In the genomic region with DNA sequence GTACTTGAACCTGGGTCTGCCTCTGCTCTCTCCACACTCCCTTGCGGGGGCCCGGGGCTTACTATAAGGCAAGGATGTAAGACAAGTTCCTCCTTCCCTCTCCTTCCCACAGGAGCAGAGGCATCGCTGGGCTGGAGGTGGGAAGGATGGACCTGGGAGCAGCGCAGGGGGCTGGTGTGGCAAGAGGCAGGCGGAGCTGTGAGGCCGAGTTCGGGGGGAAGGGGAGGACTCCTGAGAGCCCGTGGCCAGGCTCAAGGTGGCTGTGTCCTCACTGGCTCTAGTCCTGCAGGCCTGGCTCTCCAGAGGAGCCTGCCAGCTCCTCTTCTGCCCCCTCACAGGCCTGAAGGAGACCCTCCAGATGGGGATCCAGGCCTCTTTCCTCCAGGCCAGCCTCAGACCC, we compare ENCODE assay signal across 19 cellular contexts. TPM values are rescaled to one million over a fixed set of nuclear protein-coding genes. Genes with fewer than 3 reads are reported as not detected.
DNase-seq lines count a peak whose midpoint lies in the region; ATAC-seq and TF ChIP-seq lines count a peak whose summit lies in the region.
"Had no signal": no experiment of that assay in that cellular context is flagged by ENCODE, and none has a peak within 500 bp of the region (broad histone marks: within the 10 kb centered on the region; RNA-seq: fewer than 3 reads in every experiment).

No MANE protein-coding gene starts in this region.

- H3K27ac ChIP-seq in endodermal cell (ENCODE audit: low read depth, low read length) (no peak overlapping the region), neuronal stem cell (replicated peaks; ENCODE audit: low read length) (no peak overlapping the region)

- H2BK120ac ChIP-seq in neuronal stem cell (ENCODE audit: low read depth, low read length) = no peak overlapping the region

- in situ Hi-C loops in GM13976 (cut with MboI; ENCODE audit: low sequenced_read_pairs, unreplicated experiment) = loop anchor here (5.0 kb wide), 1 partner anchor 348 kb away; no protein-coding TSS in a partner anchor

- H3K4ac ChIP-seq in neuronal stem cell (ENCODE audit: low read length) = peak overlapping the region; percentile 2

- H3K4me1 ChIP-seq in NT2/D1 (ENCODE audit: insufficient read depth, insufficient read length) = peaks cover 18% of the 10 kb centered on the region
- peaks cover 14% of the 10 kb centered on the region for H3K4me1 ChIP-seq in endodermal cell (ENCODE audit: control insufficient read depth, insufficient read depth, low read length)
- peaks cover 16 to 24% of the 10 kb centered on the region in 2 donors for H3K4me1 ChIP-seq in neuronal stem cell (ENCODE audit: control insufficient read depth in 2 of 2, insufficient read depth in 1 of 2, low read depth in 1 of 2, low read length in 2 of 2)

- intact Hi-C loops in left cardiac atrium (cut with DNase I) = no loop called here

- DNase-seq in GM13976 (ENCODE audit: low spot score) (peak; percentile 18), NT2/D1 (ENCODE audit: low read depth, low spot score) (no peak), endodermal cell (peak; percentile 57), neuronal stem cell (ENCODE audit: low spot score) (no peak), left cardiac atrium (no peak), AG08395 (ENCODE audit: low spot score) (no peak), NCI-H510A (lab: John Stamatoyannopoulos, UW) (no peak), GOT3 (lab: John Stamatoyannopoulos, UW) (no peak)
- DNase-seq: ACHN; AML-193; CD4-positive, alpha-beta memory T cell; DMS153; DMS79 treated with DMSO at 0.1 percent for 48 hours; GF-D8; HFFc6; KG1 had no signal

- H3K27me3 ChIP-seq in NT2/D1 (ENCODE audit: insufficient read depth, insufficient read length) = no peaks in the 10 kb centered on the region
- H3K27me3 ChIP-seq in endodermal cell (ENCODE audit: control insufficient read depth, insufficient read depth, low read length, poor library complexity, severe bottlenecking) = no peaks in the 10 kb centered on the region
- no peaks in the 10 kb centered on the region for H3K27me3 ChIP-seq in neuronal stem cell (ENCODE audit: control insufficient read depth in 3 of 3, insufficient read depth in 3 of 3, low read depth in 1 of 3, low read length in 3 of 3)

- no peak overlapping the region for H3K4me2 ChIP-seq in neuronal stem cell (ENCODE audit: insufficient read depth, low read length, poor library complexity, severe bottlenecking)

- no peak overlapping the region for H3K27ac Mint-ChIP-seq in endodermal cell
- H3K27ac Mint-ChIP-seq: CD14-positive monocyte; CD4-positive, alpha-beta memory T cell; HFFc6 had no signal

- no peak for TF ChIP-seq CTCF in GM13976 (IDR thresholded peaks at IDR 0.05; ENCODE audit: borderline replicate concordance, control extremely low read depth, extremely low read depth, insufficient read depth, missing control alignments)
- no peak for TF ChIP-seq CTCF in endodermal cell (conservative IDR thresholded peaks at IDR 0.05)

- peaks cover 28% of the 10 kb centered on the region for H3K4me1 Mint-ChIP-seq in endodermal cell
- H3K4me1 Mint-ChIP-seq: CD4-positive, alpha-beta memory T cell had no signal

- 78 to 100% methylated on average over 4 to 8 of the region's 8 CpGs for WGBS in endodermal cell (ENCODE audit: insufficient coverage in 1 of 2, insufficient read length in 1 of 2), 2 experiments
- WGBS in neuronal stem cell (ENCODE audit: extremely low coverage in 2 of 2, insufficient read length in 2 of 2, insufficient replicate concordance in 1 of 2), 2 donors = no CpG with 5 or more reads among the region's 8 CpGs

- H3K14ac ChIP-seq in neuronal stem cell (ENCODE audit: low read length) = no peak overlapping the region

- H3K4me3 ChIP-seq in NT2/D1 (ENCODE audit: insufficient read length, low read depth) = no peak overlapping the region
- H3K4me3 ChIP-seq in endodermal cell (ENCODE audit: low read length) = no peak overlapping the region
- H3K4me3 ChIP-seq in neuronal stem cell (ENCODE audit: low read length in 2 of 2) = no peak overlapping the region

- peak overlapping the region; percentile 79 for H4K91ac ChIP-seq in neuronal stem cell (ENCODE audit: low read depth, low read length, poor library complexity)

- no peak for ATAC-seq in left cardiac atrium
- ATAC-seq: HCT116 had no signal

- H3K9me3 Mint-ChIP-seq in endodermal cell = no peaks in the 10 kb centered on the region
- H3K9me3 Mint-ChIP-seq: HFFc6 had no signal

- peak overlapping the region; percentile 98 for H2AK5ac ChIP-seq in neuronal stem cell (ENCODE audit: low read depth, low read length)

- peak overlapping the region; percentile 19 for H2AFZ ChIP-seq in neuronal stem cell (ENCODE audit: low read length)

- no peak overlapping the region for H3K23ac ChIP-seq in neuronal stem cell (ENCODE audit: low read depth, low read length, poor library complexity)

- no peak overlapping the region for H4K8ac ChIP-seq in neuronal stem cell (ENCODE audit: low read depth, low read length)

- peak overlapping the region; percentile 95 for H2BK15ac ChIP-seq in neuronal stem cell (ENCODE audit: low read length)

- peak overlapping the region; percentile 33 for H2BK5ac ChIP-seq in neuronal stem cell (ENCODE audit: low read length)

- peak overlapping the region; percentile 42 for H2BK12ac ChIP-seq in neuronal stem cell (ENCODE audit: low read length)

- no peaks in the 10 kb centered on the region for H3K36me3 Mint-ChIP-seq in endodermal cell (ENCODE audit: low read depth)
- H3K36me3 Mint-ChIP-seq: CD14-positive monocyte; CD4-positive, alpha-beta memory T cell had no signal

- H3K36me3 ChIP-seq in NT2/D1 (ENCODE audit: insufficient read depth, insufficient read length, low read length) (no peaks in the 10 kb centered on the region), endodermal cell (ENCODE audit: control insufficient read depth, insufficient read depth, low read length) (no peaks in the 10 kb centered on the region), neuronal stem cell (replicated peaks in 1 of 2; ENCODE audit: control insufficient read depth in 2 of 2, insufficient read depth in 2 of 2, low read length in 2 of 2) (no peaks in the 10 kb centered on the region)

- no peak overlapping the region for H3K4me3 Mint-ChIP-seq in endodermal cell
- H3K4me3 Mint-ChIP-seq: CD14-positive monocyte; CD4-positive, alpha-beta memory T cell; HFFc6 had no signal

- H3K9me3 ChIP-seq in NT2/D1 (ENCODE audit: insufficient read depth, low read length) (no peaks in the 10 kb centered on the region), endodermal cell (ENCODE audit: control insufficient read depth, low read length) (no peaks in the 10 kb centered on the region), neuronal stem cell (replicated peaks in 1 of 2; ENCODE audit: control insufficient read depth in 2 of 2, insufficient read depth in 1 of 2, low read depth in 1 of 2, low read length in 2 of 2) (no peaks in the 10 kb centered on the region)

- H3K9ac ChIP-seq in NT2/D1 (ENCODE audit: insufficient read length, low read depth) (peak overlapping the region; percentile 4), endodermal cell (ENCODE audit: extremely low read depth, low read length, poor library complexity, severe bottlenecking) (no peak overlapping the region), neuronal stem cell (ENCODE audit: low read depth, low read length, poor library complexity) (no peak overlapping the region)

- peaks cover 11% of the 10 kb centered on the region for H3K27me3 Mint-ChIP-seq in endodermal cell (ENCODE audit: insufficient read depth)

- peak overlapping the region; percentile 86 for H3K18ac ChIP-seq in neuronal stem cell (ENCODE audit: low read length)

- H3K79me1 ChIP-seq in neuronal stem cell (ENCODE audit: low read depth, low read length) = no peaks in the 10 kb centered on the region

RNA-seq across cellular contexts. Expression of a gene that starts 1.0 kb away (rescaled TPM):
- total RNA-seq in endodermal cell (under 1 TPM; 0.15 to 0.55 TPM), left cardiac atrium (not detected)
- 0.28 TPM for polyA plus RNA-seq in endodermal cell (2013, experiment 1 of 2)
- not detected for polyA plus RNA-seq in endodermal cell (2013, experiment 2 of 2)
- 0.03 TPM for polyA plus RNA-seq in neuronal stem cell (2013, experiment 1 of 2)
- polyA plus RNA-seq in neuronal stem cell (2013, experiment 2 of 2) = 0.11 TPM
- total RNA-seq: CD4-positive, alpha-beta memory T cell; HFFc6 had no signal
- polyA plus RNA-seq: BJ; CD14-positive monocyte; CD4-positive, alpha-beta memory T cell had no signal

Comparison
In these comparisons a context has a peak if more than half of its experiments do, and no peak if none do; other contexts are left out.
1. DNase-seq: peak in GM13976 (single experiment) and endodermal cell (single experiment); none in NT2/D1 (single experiment), neuronal stem cell (single experiment), left cardiac atrium (single experiment), AG08395 (single experiment), NCI-H510A (single experiment) and GOT3 (single experiment).